7 cellular contexts compared by ENCODE assay signal in genomic region chr11:64866173-64866491, GRCh38. TPM values are rescaled to one million over a fixed set of nuclear protein-coding genes. Genes with fewer than 3 reads are reported as not detected.
DNase-seq lines count a peak whose midpoint lies in the region; ATAC-seq, FAIRE-seq and TF ChIP-seq lines count a peak whose summit lies in the region.
"Had no signal": no experiment of that assay in that cellular context is flagged by ENCODE, and none has a peak within 500 bp of the region (broad histone marks: within the 10 kb centered on the region; RNA-seq: fewer than 3 reads in every experiment).

No MANE protein-coding gene starts in this region.

- H3K9ac ChIP-seq in MM.1S (ENCODE audit: low read length) (peak overlapping the region; percentile 24), keratinocyte (ENCODE audit: control insufficient read depth, extremely low read depth, insufficient read depth, low read length) (no peak overlapping the region)

- H3K27me3 ChIP-seq in ACC112 (ENCODE audit: insufficient read depth, low read length) (no peaks in the 10 kb centered on the region), MM.1S (replicated peaks; ENCODE audit: insufficient read depth, low read length) (no peaks in the 10 kb centered on the region), keratinocyte (ENCODE audit: control insufficient read depth, extremely low read depth, insufficient read depth, low read length) (no peaks in the 10 kb centered on the region)

- H4K20me1 ChIP-seq in MM.1S (ENCODE audit: insufficient read depth, low read length) (no peaks in the 10 kb centered on the region), keratinocyte (ENCODE audit: control insufficient read depth, extremely low read depth, insufficient read depth, low read length) (peaks cover 11% of the 10 kb centered on the region)

- H3K9me1 ChIP-seq in keratinocyte (ENCODE audit: control insufficient read depth, extremely low read depth, insufficient read depth, low read length) = peaks cover 14% of the 10 kb centered on the region

- H3K4me2 ChIP-seq in MM.1S (ENCODE audit: low read depth, low read length) = peak overlapping the region; percentile 57
- H3K4me2 ChIP-seq in keratinocyte (ENCODE audit: control insufficient read depth, extremely low read depth, insufficient read depth, low read depth, low read length) = peak overlapping the region; percentile 18

- no peak for DNase-seq in MM.1S
- DNase-seq in keratinocyte (ENCODE audit: low read depth, low spot score) = no peak
- no peak for DNase-seq in AML-193 (lab: John Stamatoyannopoulos, UW)
- DNase-seq: DMS 273 treated with DMSO at 0.1 percent for 48 hours had no signal

- no peak overlapping the region for H3K4me3 ChIP-seq in ACC112 (ENCODE audit: low read depth, low read length)
- H3K4me3 ChIP-seq in MM.1S (ENCODE audit: low read length) = 0 out of 2 replicates have a peak overlapping the region, but pooled peaks have one; percentile 3
- no peak overlapping the region for H3K4me3 ChIP-seq in keratinocyte (ENCODE audit: control insufficient read depth in 2 of 3, extremely low read depth in 1 of 3, insufficient read depth in 2 of 3, low read depth in 1 of 3, low read length in 3 of 3)

- peak overlapping the region; percentile 95 for H3K27ac ChIP-seq in ACC112 (ENCODE audit: low read depth, low read length)
- peak overlapping the region; percentile 80 for H3K27ac ChIP-seq in MM.1S (ENCODE audit: low read length)
- peak overlapping the region; percentile 36 for H3K27ac ChIP-seq in keratinocyte (ENCODE audit: control insufficient read depth, insufficient read depth, low read length)

- FAIRE-seq in keratinocyte (lab: Jason Lieb, UNC) = no peak

- H3K9me2 ChIP-seq in MM.1S (replicated peaks; ENCODE audit: insufficient read depth, low read length) = no peaks in the 10 kb centered on the region

- H3K79me2 ChIP-seq in ACC112 (ENCODE audit: control insufficient read depth, insufficient read depth, low read length, unreplicated experiment) (peaks cover 79% of the 10 kb centered on the region), MM.1S (ENCODE audit: low read length) (peaks cover 84% of the 10 kb centered on the region), keratinocyte (ENCODE audit: control insufficient read depth, insufficient read depth, low read length) (peaks cover 84% of the 10 kb centered on the region)

- H3K36me3 ChIP-seq in ACC112 (ENCODE audit: insufficient read depth, low read length) (peaks cover 5% of the 10 kb centered on the region; the same call in 1 of the 2 replicates), MM.1S (replicated peaks; ENCODE audit: insufficient read depth, low read length) (no peaks in the 10 kb centered on the region), keratinocyte (ENCODE audit: control insufficient read depth in 2 of 2, extremely low read depth in 1 of 2, insufficient read depth in 2 of 2, low read length in 2 of 2) (peaks cover 11 to 27% of the 10 kb centered on the region in 2 experiments)

- peaks cover 16% of the 10 kb centered on the region for H3F3A ChIP-seq in MM.1S (ENCODE audit: insufficient read depth, low read length)

- ATAC-seq in HG03460 (IDR thresholded peaks at IDR 0.05; ENCODE audit: unreplicated experiment) (no peak), SK-N-SH treated with all-trans-retinoic acid at 6 μM for 48 hours (no peak)

- H2AFZ ChIP-seq in ACC112 (ENCODE audit: low read length, unreplicated experiment) = no peak overlapping the region
- no peak overlapping the region for H2AFZ ChIP-seq in MM.1S (ENCODE audit: low read length)
- H2AFZ ChIP-seq in keratinocyte (ENCODE audit: control insufficient read depth, low read length) = no peak overlapping the region

- dilution Hi-C loops in keratinocyte (cut with MboI; ENCODE audit: extremely low pct_ligation_motif_present, low sequenced_read_pairs) = no loop called here

- H3K9me3 ChIP-seq in MM.1S (replicated peaks; ENCODE audit: insufficient read depth, low read length) = no peaks in the 10 kb centered on the region
- H3K9me3 ChIP-seq in keratinocyte (ENCODE audit: control insufficient read depth, low read depth, low read length) = no peaks in the 10 kb centered on the region

- H3K4me1 ChIP-seq in ACC112 (ENCODE audit: control insufficient read depth, insufficient read depth, low read length, unreplicated experiment) (peaks cover 78% of the 10 kb centered on the region), MM.1S (ENCODE audit: low read length) (peaks cover 33% of the 10 kb centered on the region), keratinocyte (ENCODE audit: control insufficient read depth, extremely low read depth, insufficient read depth, low read length) (peaks cover 81% of the 10 kb centered on the region)

- TF ChIP-seq CTCF in MM.1S (IDR thresholded peaks at IDR 0.05; ENCODE audit: low read length) (no peak), keratinocyte (optimal IDR thresholded peaks at IDR 0.05 in 1 of 3, IDR thresholded peaks at IDR 0.05 in 1 of 3, conservative IDR thresholded peaks at IDR 0.05 in 1 of 3; ENCODE audit: extremely low read depth in 1 of 3, insufficient read depth in 2 of 3, low read length in 3 of 3) (no peak)

TF ChIP-seq in SK-N-SH treated with all-trans-retinoic acid at 6 μM for 48 hours, 23 proteins besides CTCF, POLR2A, EP300 and RAD21:
- TF ChIP-seq ZNF565 (CRISPR knock-in tag; conservative IDR thresholded peaks at IDR 0.05; ENCODE audit: low read depth) = no peak
- TF ChIP-seq TOX (CRISPR knock-in tag; IDR thresholded peaks at IDR 0.05; ENCODE audit: borderline replicate concordance) = no peak
- TF ChIP-seq ZFP3 (CRISPR knock-in tag; IDR thresholded peaks at IDR 0.05) = no peak
- no peak for TF ChIP-seq BACH2 (CRISPR knock-in tag; IDR thresholded peaks at IDR 0.05; ENCODE audit: borderline replicate concordance)

RNA-seq across cellular contexts. Expression of gene EHD1, which starts 12.3 kb away (rescaled TPM):
- polyA plus RNA-seq in keratinocyte = 73.9 to 192 TPM (median 75.6 TPM) in 3 replicates
- 89.7 TPM for polyA plus RNA-seq in keratinocyte (2011; ENCODE audit: low read depth)
- 69.4 and 117 TPM in 2 replicates for polyA plus RNA-seq in keratinocyte (2011; cell fraction: cytosol; rRNA removed)
- 139 and 148 TPM in 2 replicates for polyA plus RNA-seq in keratinocyte (2011; cell fraction: nucleus; rRNA removed)
- polyA plus RNA-seq in keratinocyte (2012; ENCODE audit: low replicate concordance) = 50.2 and 134 TPM in 2 replicates
- 107 to 412 TPM (median 144 TPM) in 3 replicates for polyA minus RNA-seq in keratinocyte
- 120 TPM for polyA minus RNA-seq in keratinocyte (2011; cell fraction: cytosol; rRNA and poly(A)+ RNA removed)
- 91.0 and 135 TPM in 2 replicates for polyA minus RNA-seq in keratinocyte (2011; cell fraction: nucleus; rRNA and poly(A)+ RNA removed)

RNA-seq across cellular contexts. Expression of gene CDC42BPG, which starts 21.7 kb away (rescaled TPM):
- 2.2 to 4.0 TPM (median 2.5 TPM) in 3 replicates for polyA plus RNA-seq in keratinocyte
- 2.5 TPM for polyA plus RNA-seq in keratinocyte (2011; ENCODE audit: low read depth)
- polyA plus RNA-seq in keratinocyte (2011; cell fraction: cytosol; rRNA removed) = 1.4 and 3.5 TPM in 2 replicates
- 9.9 and 12.9 TPM in 2 replicates for polyA plus RNA-seq in keratinocyte (2011; cell fraction: nucleus; rRNA removed)
- polyA plus RNA-seq in keratinocyte (2012; ENCODE audit: low replicate concordance) = 6.3 and 7.4 TPM in 2 replicates
- polyA minus RNA-seq in keratinocyte = 3.6 to 9.7 TPM (median 5.5 TPM) in 3 replicates
- polyA minus RNA-seq in keratinocyte (2011; cell fraction: cytosol; rRNA and poly(A)+ RNA removed) = 4.6 TPM
- 11.5 and 16.9 TPM in 2 replicates for polyA minus RNA-seq in keratinocyte (2011; cell fraction: nucleus; rRNA and poly(A)+ RNA removed)

RNA-seq across cellular contexts. Expression of gene ATG2A, which starts 50.9 kb away (rescaled TPM):
- 2.4 to 5.7 TPM (median 4.5 TPM) in 3 replicates for polyA plus RNA-seq in keratinocyte
- polyA plus RNA-seq in keratinocyte (2011; ENCODE audit: low read depth) = 8.6 TPM
- polyA plus RNA-seq in keratinocyte (2011; cell fraction: cytosol; rRNA removed) = 3.0 and 6.4 TPM in 2 replicates
- polyA plus RNA-seq in keratinocyte (2011; cell fraction: nucleus; rRNA removed) = 15.8 and 21.8 TPM in 2 replicates
- 13.5 and 26.7 TPM in 2 replicates for polyA plus RNA-seq in keratinocyte (2012; ENCODE audit: low replicate concordance)
- 7.6 to 19.2 TPM (median 9.6 TPM) in 3 replicates for polyA minus RNA-seq in keratinocyte
- polyA minus RNA-seq in keratinocyte (2011; cell fraction: cytosol; rRNA and poly(A)+ RNA removed) = 27.4 TPM
- polyA minus RNA-seq in keratinocyte (2011; cell fraction: nucleus; rRNA and poly(A)+ RNA removed) = 18.6 and 21.2 TPM in 2 replicates

RNA-seq across cellular contexts. Expression of gene MEN1, which starts 55.8 kb away (rescaled TPM):
- 14.2 to 19.1 TPM (median 18.2 TPM) in 3 replicates for polyA plus RNA-seq in keratinocyte
- 4.6 TPM for polyA plus RNA-seq in keratinocyte (2011; ENCODE audit: low read depth)
- polyA plus RNA-seq in keratinocyte (2011; cell fraction: cytosol; rRNA removed) = 10.7 and 17.7 TPM in 2 replicates
- 39.7 and 52.7 TPM in 2 replicates for polyA plus RNA-seq in keratinocyte (2011; cell fraction: nucleus; rRNA removed)
- 19.6 and 27.4 TPM in 2 replicates for polyA plus RNA-seq in keratinocyte (2012; ENCODE audit: low replicate concordance)
- polyA minus RNA-seq in keratinocyte = 12.3 to 50.8 TPM (median 16.1 TPM) in 3 replicates
- polyA minus RNA-seq in keratinocyte (2011; cell fraction: cytosol; rRNA and poly(A)+ RNA removed) = 35.9 TPM
- polyA minus RNA-seq in keratinocyte (2011; cell fraction: nucleus; rRNA and poly(A)+ RNA removed) = 25.9 and 29.3 TPM in 2 replicates

RNA-seq across cellular contexts. Expression of gene PPP2R5B, which starts 58.4 kb away (rescaled TPM):
- polyA plus RNA-seq in keratinocyte = 13.7 to 20.6 TPM (median 16.4 TPM) in 3 replicates
- polyA plus RNA-seq in keratinocyte (2011; ENCODE audit: low read depth) = 7.8 TPM
- 16.3 and 20.1 TPM in 2 replicates for polyA plus RNA-seq in keratinocyte (2011; cell fraction: cytosol; rRNA removed)
- 38.1 and 45.2 TPM in 2 replicates for polyA plus RNA-seq in keratinocyte (2011; cell fraction: nucleus; rRNA removed)
- 14.8 and 20.4 TPM in 2 replicates for polyA plus RNA-seq in keratinocyte (2012; ENCODE audit: low replicate concordance)
- 11.6 to 19.6 TPM (median 15.0 TPM) in 3 replicates for polyA minus RNA-seq in keratinocyte
- polyA minus RNA-seq in keratinocyte (2011; cell fraction: cytosol; rRNA and poly(A)+ RNA removed) = 12.9 TPM
- 9.4 and 19.5 TPM in 2 replicates for polyA minus RNA-seq in keratinocyte (2011; cell fraction: nucleus; rRNA and poly(A)+ RNA removed)

Comparison
In these comparisons a context has a peak if more than half of its experiments do, and no peak if none do; other contexts are left out.
1. H3K27ac ChIP-seq: peak in every context shown above with its lines; median percentile 95 in ACC112; 80 in MM.1S; 36 in keratinocyte.